21 cellular contexts compared by ENCODE assay signal in the genomic region with DNA sequence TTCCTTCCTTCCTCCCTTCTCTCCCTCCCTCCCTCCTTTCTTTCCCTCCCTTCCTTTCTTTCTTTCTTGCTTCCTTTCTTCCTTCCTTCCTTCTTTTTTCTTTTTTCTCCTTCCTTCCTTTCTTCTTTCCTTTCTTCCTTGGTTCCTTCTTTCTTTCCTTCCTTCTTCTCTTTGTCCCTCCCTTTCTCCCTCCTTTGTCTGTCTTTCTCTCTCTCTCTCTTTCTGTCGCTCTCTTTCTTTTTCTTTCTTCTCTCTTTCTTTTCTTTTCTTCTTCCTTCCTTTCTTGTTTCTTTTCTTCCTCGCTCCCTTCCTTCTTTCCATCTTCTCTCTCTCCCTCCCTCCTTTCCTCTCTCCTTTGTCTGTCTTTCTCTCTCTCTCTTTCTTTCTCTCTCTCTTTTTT.
"Had no signal": no experiment of that assay in that cellular context is flagged by ENCODE, and none has a peak within 500 bp of the region (broad histone marks: within the 10 kb centered on the region; RNA-seq: fewer than 3 reads in every experiment).

No MANE protein-coding gene starts in this region.

- ATAC-seq: activated CD4-positive, alpha-beta T cell treated with anti-CD3 and anti-CD28 coated beads for 36 hours; PC-3; T-cell had no signal

- H3K4me3 Mint-ChIP-seq: activated CD4-positive, alpha-beta memory T cell treated with anti-CD3 and anti-CD28 coated beads, Interleukin-2, amount 10 ng/mL, durations not matched to agents 7 days and 5 days; activated CD4-positive, alpha-beta T cell treated with anti-CD3 and anti-CD28 coated beads for 36 hours; activated naive CD4-positive, alpha-beta T cell treated with anti-CD3 and anti-CD28 coated beads, Interleukin-2, amount 50 U/mL, for 24 hours; brain; central memory CD8-positive, alpha-beta T cell; T-cell had no signal

- H3K9me3 ChIP-seq: ascending aorta had no signal

- H3K27ac ChIP-seq: ascending aorta, VCaP had no signal

- H3K36me3 ChIP-seq: ascending aorta had no signal

- DNase-seq: activated CD4-positive, alpha-beta memory T cell treated with anti-CD3 and anti-CD28 coated beads, Interleukin-2, amount 10 ng/mL, durations not matched to agents 7 days and 5 days; activated CD4-positive, alpha-beta T cell treated with anti-CD3 and anti-CD28 coated beads for 36 hours; activated CD4-positive, alpha-beta T cell treated with anti-CD3 and anti-CD28 coated beads, Interleukin-2, amount 50 U/mL, for 1 hour; activated CD8-positive, alpha-beta memory T cell treated with anti-CD3 and anti-CD28 coated beads, Interleukin-2, amount 50 U/mL, for 48 hours; activated T-cell treated with anti-CD3 and anti-CD28 coated beads, Interleukin-2, amount 50 U/mL, for 1 hour; Karpas-422; NCI-H1105 treated with DMSO at 0.1 percent for 48 hours; NCI-H1436 treated with DMSO at 0.1 percent for 48 hours; NCI-H187; NCI-H2081 treated with DMSO at 0.1 percent for 48 hours; NCI-H446; NCI-H524; PC-3; SHP77 treated with DMSO at 0.1 percent for 48 hours; T-cell had no signal

- H3K27me3 ChIP-seq: ascending aorta had no signal

- H3K27me3 Mint-ChIP-seq: activated CD4-positive, alpha-beta memory T cell treated with anti-CD3 and anti-CD28 coated beads, Interleukin-2, amount 10 ng/mL, durations not matched to agents 7 days and 5 days; activated CD4-positive, alpha-beta T cell treated with anti-CD3 and anti-CD28 coated beads for 36 hours; activated naive CD4-positive, alpha-beta T cell treated with anti-CD3 and anti-CD28 coated beads, Interleukin-2, amount 50 U/mL, for 24 hours; central memory CD8-positive, alpha-beta T cell had no signal

- H3K27ac Mint-ChIP-seq: activated CD4-positive, alpha-beta memory T cell treated with anti-CD3 and anti-CD28 coated beads, Interleukin-2, amount 10 ng/mL, durations not matched to agents 7 days and 5 days; activated CD4-positive, alpha-beta T cell treated with anti-CD3 and anti-CD28 coated beads for 36 hours; activated naive CD4-positive, alpha-beta T cell treated with anti-CD3 and anti-CD28 coated beads, Interleukin-2, amount 50 U/mL, for 24 hours; T-cell had no signal

- H3K36me3 Mint-ChIP-seq: activated naive CD4-positive, alpha-beta T cell treated with anti-CD3 and anti-CD28 coated beads, Interleukin-2, amount 50 U/mL, for 24 hours; brain; T-cell had no signal

- H3K9me3 Mint-ChIP-seq: activated naive CD4-positive, alpha-beta T cell treated with anti-CD3 and anti-CD28 coated beads, Interleukin-2, amount 50 U/mL, for 24 hours had no signal

- H3K4me1 Mint-ChIP-seq: activated CD4-positive, alpha-beta memory T cell treated with anti-CD3 and anti-CD28 coated beads, Interleukin-2, amount 10 ng/mL, durations not matched to agents 7 days and 5 days; activated CD4-positive, alpha-beta T cell treated with anti-CD3 and anti-CD28 coated beads for 36 hours; activated naive CD4-positive, alpha-beta T cell treated with anti-CD3 and anti-CD28 coated beads, Interleukin-2, amount 50 U/mL, for 24 hours; central memory CD8-positive, alpha-beta T cell; T-cell had no signal

- H3K4me3 ChIP-seq: ascending aorta had no signal

- FAIRE-seq: RCC 7860 had no signal
